Comparison of ENCODE assay signal across 33 cellular contexts in genomic region chr15:58161436-58161835, GRCh38. TPM values are rescaled to one million over a fixed set of nuclear protein-coding genes. Genes with fewer than 3 reads are reported as not detected.
"Had no signal": no experiment of that assay in that cellular context is flagged by ENCODE, and none has a peak within 500 bp of the region (broad histone marks: within the 10 kb centered on the region; RNA-seq: fewer than 3 reads in every experiment).

No MANE protein-coding gene starts in this region.

- FAIRE-seq: astrocyte, RCC 7860 had no signal

- H3K36me3 Mint-ChIP-seq: activated CD8-positive, alpha-beta memory T cell treated with anti-CD3 and anti-CD28 coated beads, Interleukin-2, amount 10 ng/mL, durations not matched to agents 7 days and 5 days; activated naive CD4-positive, alpha-beta T cell treated with anti-CD3 and anti-CD28 coated beads, Interleukin-2, amount 50 U/mL, for 72 hours had no signal

- H3K9me3 Mint-ChIP-seq: activated CD4-positive, alpha-beta memory T cell treated with anti-CD3 and anti-CD28 coated beads, Interleukin-2, amount 10 ng/mL, durations not matched to agents 7 days and 5 days; activated naive CD4-positive, alpha-beta T cell treated with anti-CD3 and anti-CD28 coated beads for 36 hours; activated naive CD4-positive, alpha-beta T cell treated with anti-CD3 and anti-CD28 coated beads, Interleukin-2, amount 50 U/mL, for 72 hours; activated T-helper 1 cell treated with anti-CD3 and anti-CD28 coated beads, Interleukin-12 subunit alpha, Interleukin-12 subunit beta, Interleukin-2, Interleukin-4 antibody, amounts not matched to agents 30 ng/mL and 10 ng/mL and 1 ng/mL, durations not matched to agents 14 hours and 24 hours and 36 hours had no signal

- H3K27ac Mint-ChIP-seq: activated CD4-positive, alpha-beta memory T cell treated with anti-CD3 and anti-CD28 coated beads, Interleukin-2, amount 10 ng/mL, durations not matched to agents 7 days and 5 days; activated CD8-positive, alpha-beta memory T cell treated with anti-CD3 and anti-CD28 coated beads, Interleukin-2, amount 10 ng/mL, durations not matched to agents 7 days and 5 days; activated naive CD4-positive, alpha-beta T cell treated with anti-CD3 and anti-CD28 coated beads for 36 hours; activated naive CD4-positive, alpha-beta T cell treated with anti-CD3 and anti-CD28 coated beads, Interleukin-2, amount 50 U/mL, for 72 hours; activated T-helper 1 cell treated with anti-CD3 and anti-CD28 coated beads, Interleukin-12 subunit alpha, Interleukin-12 subunit beta, Interleukin-2, Interleukin-4 antibody, amounts not matched to agents 30 ng/mL and 10 ng/mL and 1 ng/mL, durations not matched to agents 14 hours and 24 hours and 36 hours had no signal

- H3K4me3 Mint-ChIP-seq: activated CD4-positive, alpha-beta memory T cell treated with anti-CD3 and anti-CD28 coated beads, Interleukin-2, amount 10 ng/mL, durations not matched to agents 7 days and 5 days; activated CD8-positive, alpha-beta memory T cell treated with anti-CD3 and anti-CD28 coated beads, Interleukin-2, amount 10 ng/mL, durations not matched to agents 7 days and 5 days; activated naive CD4-positive, alpha-beta T cell treated with anti-CD3 and anti-CD28 coated beads for 36 hours; activated T-helper 1 cell treated with anti-CD3 and anti-CD28 coated beads, Interleukin-12 subunit alpha, Interleukin-12 subunit beta, Interleukin-2, Interleukin-4 antibody, amounts not matched to agents 30 ng/mL and 10 ng/mL and 1 ng/mL, durations not matched to agents 14 hours and 24 hours and 36 hours had no signal

- DNase-seq: activated CD4-positive, alpha-beta memory T cell treated with anti-CD3 and anti-CD28 coated beads, Interleukin-2, amount 10 ng/mL, durations not matched to agents 7 days and 5 days; activated CD4-positive, alpha-beta T cell treated with anti-CD3 and anti-CD28 coated beads for 1 hour; activated CD4-positive, alpha-beta T cell treated with anti-CD3 and anti-CD28 coated beads for 48 hours; activated CD4-positive, CD25-positive, alpha-beta regulatory T cell; activated CD8-positive, alpha-beta memory T cell treated with anti-CD3 and anti-CD28 coated beads for 24 hours; activated CD8-positive, alpha-beta memory T cell treated with anti-CD3 and anti-CD28 coated beads, Interleukin-2, amount 10 ng/mL, durations not matched to agents 7 days and 5 days; activated gamma-delta T cell treated with Interleukin-2 at 50 U/mL for 16 hours; activated naive CD4-positive, alpha-beta T cell treated with anti-CD3 and anti-CD28 coated beads for 36 hours; activated T-cell treated with anti-CD3 and anti-CD28 coated beads, Interleukin-2, amount 50 U/mL, for 1 hour; adrenal gland; body of pancreas; NCI-H1092 treated with DMSO at 0.1 percent for 48 hours; NCI-H146; NCI-H187; NCI-H2029 treated with DMSO at 0.1 percent for 48 hours; NCI-H2107; NCI-H2171; NCI-H510A; NCI-H526; NCI-H748 treated with DMSO at 0.1 percent for 48 hours; PC-9; SIG-M5; T1000; WERI-Rb-1 had no signal

- H3K4me1 Mint-ChIP-seq: activated CD4-positive, alpha-beta memory T cell treated with anti-CD3 and anti-CD28 coated beads, Interleukin-2, amount 10 ng/mL, durations not matched to agents 7 days and 5 days; activated CD8-positive, alpha-beta memory T cell treated with anti-CD3 and anti-CD28 coated beads, Interleukin-2, amount 10 ng/mL, durations not matched to agents 7 days and 5 days had no signal

- ATAC-seq: activated CD8-positive, alpha-beta memory T cell treated with anti-CD3 and anti-CD28 coated beads, Interleukin-2, amount 10 ng/mL, durations not matched to agents 7 days and 5 days; activated naive CD4-positive, alpha-beta T cell treated with anti-CD3 and anti-CD28 coated beads, Interleukin-2, amount 50 U/mL, for 72 hours; body of pancreas; Right ventricle myocardium inferior had no signal

RNA-seq across cellular contexts. Expression of gene AQP9, which starts 23.3 kb away (rescaled TPM):
- total RNA-seq: activated CD4-positive, alpha-beta memory T cell treated with anti-CD3 and anti-CD28 coated beads, Interleukin-2, amount 10 ng/mL, durations not matched to agents 7 days and 5 days; activated CD8-positive, alpha-beta memory T cell treated with anti-CD3 and anti-CD28 coated beads, Interleukin-2, amount 10 ng/mL, durations not matched to agents 7 days and 5 days; activated naive CD4-positive, alpha-beta T cell treated with anti-CD3 and anti-CD28 coated beads for 36 hours; activated naive CD4-positive, alpha-beta T cell treated with anti-CD3 and anti-CD28 coated beads, Interleukin-2, amount 50 U/mL, for 72 hours; activated T-helper 1 cell treated with anti-CD3 and anti-CD28 coated beads, Interleukin-12 subunit alpha, Interleukin-12 subunit beta, Interleukin-2, Interleukin-4 antibody, amounts not matched to agents 30 ng/mL and 10 ng/mL and 1 ng/mL, durations not matched to agents 14 hours and 24 hours and 36 hours; astrocyte; M059J; OCI-LY7; PC-9; T-helper 1 cell treated with Interleukin-12 subunit alpha and Interleukin-12 subunit beta and Interleukin-4 antibody, amounts not matched to agents 30 ng/mL and 1 ng/mL, for 36 hours; T-helper 2 cell treated with Interferon-gamma antibody and Interleukin-4, amounts not matched to agents 100 ng/mL and 5 ng/mL, for 36 hours had no signal
